Comparison of ENCODE assay signal across 2 cellular contexts in genomic region chr9:2093920-2094597, GRCh38.
TF ChIP-seq lines count a peak whose summit lies in the region.

No MANE protein-coding gene starts in this region.

TF ChIP-seq in A549, 52 proteins besides CTCF, POLR2A, EP300 and RAD21 (continued from another document):
- no peak for TF ChIP-seq REST (IDR thresholded peaks at IDR 0.05)
- TF ChIP-seq MAX (IDR thresholded peaks at IDR 0.05): no peak
- no peak for TF ChIP-seq HDAC2 (IDR thresholded peaks at IDR 0.05)
- no peak for TF ChIP-seq ZC3H11A (IDR thresholded peaks at IDR 0.05)
- TF ChIP-seq BCL3 (IDR thresholded peaks at IDR 0.05): no peak

TF ChIP-seq in GM23338, 12 proteins besides CTCF, POLR2A, EP300 and RAD21 (continued from another document):
- TF ChIP-seq ZNF462 (CRISPR knock-in tag; IDR thresholded peaks at IDR 0.05) (no peak), ETS1 (IDR thresholded peaks at IDR 0.05) (no peak), CREB1 (CRISPR knock-in tag; IDR thresholded peaks at IDR 0.05; ENCODE audit: low read depth) (no peak)
